Comparison of ENCODE assay signal across 3 cellular contexts in the genomic region with DNA sequence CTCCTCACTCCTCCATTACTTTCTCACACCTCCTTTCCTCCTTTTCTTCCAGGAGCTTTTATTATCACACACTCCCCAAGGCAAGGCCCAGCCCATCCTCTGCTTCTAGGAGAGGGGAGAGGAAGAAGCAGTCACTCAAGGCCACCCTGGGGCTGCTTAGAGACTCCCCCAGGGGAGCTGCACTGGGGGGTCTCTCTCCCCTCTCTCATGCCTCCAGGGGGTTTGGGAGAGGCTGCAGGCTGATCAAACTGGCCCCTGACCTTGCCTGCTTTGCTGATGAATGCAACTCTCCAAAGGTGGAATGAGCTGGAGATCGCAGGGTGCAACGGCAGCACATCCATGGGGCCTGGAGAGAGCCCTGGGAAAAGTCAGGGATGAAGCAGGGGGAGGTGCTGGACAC.
"Had no signal": no experiment of that assay in that cellular context is flagged by ENCODE, and none has a peak within 500 bp of the region (broad histone marks: within the 10 kb centered on the region; RNA-seq: fewer than 3 reads in every experiment).

No MANE protein-coding gene starts in this region.

- H3K4me3 ChIP-seq: GM12878 had no signal

- DNase-seq: GDM1, GF-D8 had no signal
